10 cellular contexts compared by ENCODE assay signal in genomic region chr9:136343121-136343883, GRCh38. TPM values are rescaled to one million over a fixed set of nuclear protein-coding genes. Genes with fewer than 3 reads are reported as not detected.
DNase-seq lines count a peak whose midpoint lies in the region; ATAC-seq, FAIRE-seq and TF ChIP-seq lines count a peak whose summit lies in the region.
"Had no signal": no experiment of that assay in that cellular context is flagged by ENCODE, and none has a peak within 500 bp of the region (broad histone marks: within the 10 kb centered on the region; RNA-seq: fewer than 3 reads in every experiment).

No MANE protein-coding gene starts in this region.

- no peak for FAIRE-seq in pancreas (lab: Jason Lieb, UNC)

- no peak overlapping the region for H3K27ac Mint-ChIP-seq in activated CD8-positive, alpha-beta memory T cell treated with anti-CD3 and anti-CD28 coated beads, Interleukin-2, amount 10 ng/mL, durations not matched to agents 7 days and 5 days
- H3K27ac Mint-ChIP-seq: activated CD4-positive, alpha-beta T cell treated with anti-CD3 and anti-CD28 coated beads for 36 hours; activated naive CD4-positive, alpha-beta T cell treated with anti-CD3 and anti-CD28 coated beads, Interleukin-2, amount 50 U/mL, for 72 hours had no signal

- intact Hi-C loops in pancreas (cut with DNase I): no loop called here

- no peak overlapping the region for H3K4me3 ChIP-seq in H7 (ENCODE audit: insufficient read depth, low read depth, low read length)
- H3K4me3 ChIP-seq in gastroesophageal sphincter: peak overlapping the region in 1 of 2 donors; percentile 58
- H3K4me3 ChIP-seq in pancreas: peak overlapping the region in 2 of 4 donors; percentile 43 to 53

- H3K36me3 ChIP-seq in H7 (replicated peaks; ENCODE audit: control insufficient read depth, insufficient read depth, low read length) (no peaks in the 10 kb centered on the region), gastroesophageal sphincter (peaks cover 0 to 30% of the 10 kb centered on the region in 2 donors), pancreas (no peaks in the 10 kb centered on the region)

- no peaks in the 10 kb centered on the region for H3K4me1 Mint-ChIP-seq in activated CD8-positive, alpha-beta memory T cell treated with anti-CD3 and anti-CD28 coated beads, Interleukin-2, amount 10 ng/mL, durations not matched to agents 7 days and 5 days
- H3K4me1 Mint-ChIP-seq: activated CD4-positive, alpha-beta T cell treated with anti-CD3 and anti-CD28 coated beads for 36 hours had no signal

- TF ChIP-seq EP300 in gastroesophageal sphincter (IDR thresholded peaks at IDR 0.05): no peak

- WGBS in gastroesophageal sphincter (ENCODE audit: low coverage in 1 of 2), 2 donors: 17 to 90% methylated on average over 1 to 2 of the region's 23 CpGs
- whole genome bisulfite sequencing in pancreas, 2 donors: 44 to 47% methylated on average over 23 of the region's 23 CpGs

- H3K9me3 Mint-ChIP-seq in activated CD8-positive, alpha-beta memory T cell treated with anti-CD3 and anti-CD28 coated beads, Interleukin-2, amount 10 ng/mL, durations not matched to agents 7 days and 5 days (ENCODE audit: low read depth): no peaks in the 10 kb centered on the region
- H3K9me3 Mint-ChIP-seq: activated naive CD4-positive, alpha-beta T cell treated with anti-CD3 and anti-CD28 coated beads, Interleukin-2, amount 50 U/mL, for 72 hours had no signal

- CTCF ChIA-PET in activated CD8-positive, alpha-beta memory T cell treated with anti-CD3 and anti-CD28 coated beads, Interleukin-2, amount 10 ng/mL, durations not matched to agents 7 days and 5 days (lab: Charles Lee): no interaction called here

- no peaks in the 10 kb centered on the region for H3K9me3 ChIP-seq in gastroesophageal sphincter
- H3K9me3 ChIP-seq in pancreas: no peaks in the 10 kb centered on the region

- DNase-seq in H7 (peak; percentile 83), pancreas (peak; percentile 65 to 93 (median 70)), OCI-M2 (lab: John Stamatoyannopoulos, UW; ENCODE audit: unreplicated experiment) (no peak), medulla oblongata (ENCODE audit: extremely low spot score) (no peak)
- DNase-seq in activated CD8-positive, alpha-beta memory T cell treated with anti-CD3 and anti-CD28 coated beads, Interleukin-2, amount 10 ng/mL, durations not matched to agents 7 days and 5 days: no peak
- DNase-seq: NCI-H2171 treated with DMSO at 0.1 percent for 48 hours had no signal

- no peaks in the 10 kb centered on the region for H3K27me3 Mint-ChIP-seq in activated CD8-positive, alpha-beta memory T cell treated with anti-CD3 and anti-CD28 coated beads, Interleukin-2, amount 10 ng/mL, durations not matched to agents 7 days and 5 days
- H3K27me3 Mint-ChIP-seq: activated CD4-positive, alpha-beta T cell treated with anti-CD3 and anti-CD28 coated beads for 36 hours had no signal

- no peaks in the 10 kb centered on the region for H3K36me3 Mint-ChIP-seq in activated CD8-positive, alpha-beta memory T cell treated with anti-CD3 and anti-CD28 coated beads, Interleukin-2, amount 10 ng/mL, durations not matched to agents 7 days and 5 days
- H3K36me3 Mint-ChIP-seq: activated naive CD4-positive, alpha-beta T cell treated with anti-CD3 and anti-CD28 coated beads, Interleukin-2, amount 50 U/mL, for 72 hours had no signal

- ATAC-seq in gastroesophageal sphincter (no peak), pancreas (peak; percentile 5 to 43 (median 30))
- ATAC-seq in activated CD8-positive, alpha-beta memory T cell treated with anti-CD3 and anti-CD28 coated beads, Interleukin-2, amount 10 ng/mL, durations not matched to agents 7 days and 5 days: no peak

- peak overlapping the region in 3 of 4 donors; percentile 64 to 80 (median 68) for H3K27ac ChIP-seq in gastroesophageal sphincter
- H3K27ac ChIP-seq in pancreas: peak overlapping the region; percentile 50 to 88 (median 81)

- no peak for TF ChIP-seq POLR2A in gastroesophageal sphincter (IDR thresholded peaks at IDR 0.05)

- no peaks in the 10 kb centered on the region for H3K27me3 ChIP-seq in H7 (ENCODE audit: control insufficient read depth, insufficient read depth, low read length)
- no peaks in the 10 kb centered on the region for H3K27me3 ChIP-seq in gastroesophageal sphincter
- H3K27me3 ChIP-seq in pancreas: no peaks in the 10 kb centered on the region

- H3K4me3 Mint-ChIP-seq in activated CD8-positive, alpha-beta memory T cell treated with anti-CD3 and anti-CD28 coated beads, Interleukin-2, amount 10 ng/mL, durations not matched to agents 7 days and 5 days: no peak overlapping the region
- H3K4me3 Mint-ChIP-seq: activated CD4-positive, alpha-beta T cell treated with anti-CD3 and anti-CD28 coated beads for 36 hours had no signal

- H3K4me1 ChIP-seq in gastroesophageal sphincter (peaks cover 0 to 64% (median 16%) of the 10 kb centered on the region in 3 donors), pancreas (peaks cover 7 to 24% (median 14%) of the 10 kb centered on the region in 3 donors)

- no peak for TF ChIP-seq CTCF in gastroesophageal sphincter (IDR thresholded peaks at IDR 0.05)
- no peak for TF ChIP-seq CTCF in pancreas (IDR thresholded peaks at IDR 0.05)

RNA-seq across cellular contexts. Expression of gene GPSM1, which starts 16.0 kb away (rescaled TPM):
- total RNA-seq in H7 (2014; rRNA removed; shearing (Covaris generic)): 17.3 and 22.2 TPM in 2 replicates
- total RNA-seq in gastroesophageal sphincter (10 to 100 TPM in 3 of 4 donors, 1 to 10 TPM in 1; 10.0 to 14.9 (median 13.0) TPM), pancreas (10 to 100 TPM in 4 of 6 donors, 1 to 10 TPM in 2; 6.8 to 22.7 (median 11.5) TPM)
- polyA plus RNA-seq in pancreas: 10 to 100 TPM; 33.7 to 54.4 TPM
- 1 to 10 TPM; 4.5 to 6.7 TPM for total RNA-seq in activated CD8-positive, alpha-beta memory T cell treated with anti-CD3 and anti-CD28 coated beads, Interleukin-2, amount 10 ng/mL, durations not matched to agents 7 days and 5 days

RNA-seq across cellular contexts. Expression of gene DNLZ, which starts 20.2 kb away (rescaled TPM):
- total RNA-seq in H7 (2014; rRNA removed; shearing (Covaris generic)): 11.2 and 20.2 TPM in 2 replicates
- total RNA-seq in gastroesophageal sphincter (10 to 100 TPM in 3 of 4 donors, 1 to 10 TPM in 1; 8.4 to 23.7 (median 15.7) TPM), pancreas (10 to 100 TPM; 10.1 to 26.8 (median 14.4) TPM)
- 10 to 100 TPM; 14.1 to 19.4 TPM for polyA plus RNA-seq in pancreas
- total RNA-seq in activated CD8-positive, alpha-beta memory T cell treated with anti-CD3 and anti-CD28 coated beads, Interleukin-2, amount 10 ng/mL, durations not matched to agents 7 days and 5 days: 10 to 100 TPM; 22.4 to 23.7 TPM

RNA-seq across cellular contexts. Expression of gene CARD9, which starts 30.2 kb away (rescaled TPM):
- total RNA-seq in H7 (2014; rRNA removed; shearing (Covaris generic)): 0.15 and 0.28 TPM in 2 replicates
- total RNA-seq in gastroesophageal sphincter (1 to 10 TPM; 1.3 to 2.3 (median 1.8) TPM), pancreas (1 to 10 TPM in 2 of 6 donors, under 1 TPM in 4; 0.23 to 5.1 (median 0.86) TPM)
- 1 to 10 TPM; 1.3 to 2.9 TPM for polyA plus RNA-seq in pancreas
- total RNA-seq in activated CD8-positive, alpha-beta memory T cell treated with anti-CD3 and anti-CD28 coated beads, Interleukin-2, amount 10 ng/mL, durations not matched to agents 7 days and 5 days: 1 to 10 TPM in 1 of 2 experiments, under 1 TPM in 1; 0.50 to 3.1 TPM

RNA-seq across cellular contexts. Expression of gene CCDC187, which starts 39.4 kb away (rescaled TPM):
- 0.04 TPM in 1 of 2 replicates, not detected in the other for total RNA-seq in H7 (2014; rRNA removed; shearing (Covaris generic))
- not detected for total RNA-seq in gastroesophageal sphincter
- total RNA-seq in pancreas: under 1 TPM; 0.14 to 0.58 (median 0.36) TPM
- polyA plus RNA-seq in pancreas: 1 to 10 TPM; 2.0 to 2.6 TPM
- total RNA-seq in activated CD8-positive, alpha-beta memory T cell treated with anti-CD3 and anti-CD28 coated beads, Interleukin-2, amount 10 ng/mL, durations not matched to agents 7 days and 5 days: not detected
- polyA plus RNA-seq: BJ had no signal

RNA-seq across cellular contexts. Expression of gene SNAPC4, which starts 56.7 kb away (rescaled TPM):
- 13.3 and 14.0 TPM in 2 replicates for total RNA-seq in H7 (2014; rRNA removed; shearing (Covaris generic))
- 1 to 10 TPM; 3.5 to 8.4 (median 5.5) TPM for total RNA-seq in gastroesophageal sphincter
- total RNA-seq in pancreas: 1 to 10 TPM; 3.8 to 6.4 (median 4.7) TPM
- 10 to 100 TPM; 18.1 to 22.0 TPM for polyA plus RNA-seq in pancreas
- 10 to 100 TPM; 12.4 to 17.0 TPM for total RNA-seq in activated CD8-positive, alpha-beta memory T cell treated with anti-CD3 and anti-CD28 coated beads, Interleukin-2, amount 10 ng/mL, durations not matched to agents 7 days and 5 days

Comparison
In these comparisons a context has a peak if more than half of its experiments do, and no peak if none do; other contexts are left out.
1. DNase-seq: peak in H7 (single experiment) and pancreas (6 of 6); none in activated CD8-positive, alpha-beta memory T cell treated with anti-CD3 and anti-CD28 coated beads, Interleukin-2, amount 10 ng/mL, durations not matched to agents 7 days and 5 days (single experiment), OCI-M2 (single experiment) and medulla oblongata (single experiment).
2. ATAC-seq: peak in pancreas (4 of 4); none in gastroesophageal sphincter (single experiment) and activated CD8-positive, alpha-beta memory T cell treated with anti-CD3 and anti-CD28 coated beads, Interleukin-2, amount 10 ng/mL, durations not matched to agents 7 days and 5 days (single experiment).